In genomic region chr20:41627611-41628244, GRCh38 we compare ENCODE assay signal across 1 cellular context.
A peak's percentile ranks its signal among the peaks of the same experiment; 100 is the strongest.
TF ChIP-seq lines count a peak whose summit lies in the region.

No MANE protein-coding gene starts in this region.

TF ChIP-seq in GM12878, 131 proteins besides CTCF, POLR2A, EP300 and RAD21 (continued from another document):
- TF ChIP-seq YY1 (IDR thresholded peaks at IDR 0.05; ENCODE audit: low read depth, low read length) (0 out of 2 replicates have a peak, but pooled peaks have one; percentile 42), PAX5 (IDR thresholded peaks at IDR 0.05; ENCODE audit: borderline replicate concordance, low read depth, low read length) (no peak), SMAD5 (IDR thresholded peaks at IDR 0.05; ENCODE audit: low read depth) (no peak), ASH2L (IDR thresholded peaks at IDR 0.05; ENCODE audit: borderline replicate concordance, low read depth) (no peak), LARP7 (IDR thresholded peaks at IDR 0.05) (no peak), IRF3 (IDR thresholded peaks at IDR 0.05) (no peak), TCF3 (IDR thresholded peaks at IDR 0.05; ENCODE audit: borderline replicate concordance, insufficient read depth, low read depth, low read length) (no peak), RCOR1 (conservative IDR thresholded peaks at IDR 0.05; ENCODE audit: low read depth, low read length) (no peak), ETV6 (conservative IDR thresholded peaks at IDR 0.05 in 1 of 2, IDR thresholded peaks at IDR 0.05 in 1 of 2; ENCODE audit: borderline replicate concordance in 1 of 2, low read depth in 1 of 2) (0 out of 4 replicates have a peak, but pooled peaks of 1 of the 2 experiments have one; percentile 11), GATAD2B (conservative IDR thresholded peaks at IDR 0.05; ENCODE audit: low read depth) (no peak), ZNF384 (IDR thresholded peaks at IDR 0.05; ENCODE audit: borderline replicate concordance, low read depth, low read length) (no peak), ELK1 (IDR thresholded peaks at IDR 0.05; ENCODE audit: low read depth, low read length) (no peak), SUZ12 (IDR thresholded peaks at IDR 0.05; ENCODE audit: unreplicated experiment) (no peak), PML (IDR thresholded peaks at IDR 0.05; ENCODE audit: low read length) (no peak), NR2C1 (IDR thresholded peaks at IDR 0.05) (no peak), TCF7 (IDR thresholded peaks at IDR 0.05; ENCODE audit: borderline replicate concordance) (no peak), CREM (IDR thresholded peaks at IDR 0.05; ENCODE audit: low read depth) (no peak), EZH2 (IDR thresholded peaks at IDR 0.05; ENCODE audit: borderline replicate concordance, control insufficient read depth, low read depth, low read length) (no peak), ZNF24 (IDR thresholded peaks at IDR 0.05) (no peak), MEF2A (IDR thresholded peaks at IDR 0.05; ENCODE audit: insufficient read depth, low read depth, low read length) (0 out of 2 replicates have a peak, but pooled peaks have one; percentile 19), POLR2AphosphoS5 (IDR thresholded peaks at IDR 0.05; ENCODE audit: low read length) (no peak), PKNOX1 (IDR thresholded peaks at IDR 0.05) (peak; percentile 54), RUNX3 (IDR thresholded peaks at IDR 0.05; ENCODE audit: low read length) (no peak), NFYA (IDR thresholded peaks at IDR 0.05; ENCODE audit: borderline replicate concordance, low read depth, low read length) (no peak), SPI1 (IDR thresholded peaks at IDR 0.05; ENCODE audit: borderline replicate concordance, insufficient read depth, low read depth, low read length) (peak; percentile 81), E4F1 (IDR thresholded peaks at IDR 0.05; ENCODE audit: borderline replicate concordance, partially characterized antibody) (no peak), CHD1 (IDR thresholded peaks at IDR 0.05; ENCODE audit: low read depth, low read length) (no peak), TBL1XR1 (IDR thresholded peaks at IDR 0.05; ENCODE audit: low read depth, low read length) (no peak), HDAC2 (IDR thresholded peaks at IDR 0.05) (no peak), RBBP5 (conservative IDR thresholded peaks at IDR 0.05) (no peak), SIN3A (IDR thresholded peaks at IDR 0.05; ENCODE audit: low read depth, low read length) (no peak), MEF2B (IDR thresholded peaks at IDR 0.05; ENCODE audit: partially characterized antibody, poor library complexity, severe bottlenecking) (peak; percentile 37), SREBF2 (IDR thresholded peaks at IDR 0.05; ENCODE audit: low read length) (no peak), SRF (IDR thresholded peaks at IDR 0.05; ENCODE audit: low read depth in 2 of 2, low read length in 2 of 2) (no peak), NFIC (IDR thresholded peaks at IDR 0.05; ENCODE audit: low read depth, low read length) (no peak), MAX (IDR thresholded peaks at IDR 0.05; ENCODE audit: low read depth, low read length) (no peak), HDGF (IDR thresholded peaks at IDR 0.05) (no peak), HDAC6 (IDR thresholded peaks at IDR 0.05; ENCODE audit: unreplicated experiment) (no peak), MTA2 (IDR thresholded peaks at IDR 0.05; ENCODE audit: low read depth) (no peak)
